In the genomic region with DNA sequence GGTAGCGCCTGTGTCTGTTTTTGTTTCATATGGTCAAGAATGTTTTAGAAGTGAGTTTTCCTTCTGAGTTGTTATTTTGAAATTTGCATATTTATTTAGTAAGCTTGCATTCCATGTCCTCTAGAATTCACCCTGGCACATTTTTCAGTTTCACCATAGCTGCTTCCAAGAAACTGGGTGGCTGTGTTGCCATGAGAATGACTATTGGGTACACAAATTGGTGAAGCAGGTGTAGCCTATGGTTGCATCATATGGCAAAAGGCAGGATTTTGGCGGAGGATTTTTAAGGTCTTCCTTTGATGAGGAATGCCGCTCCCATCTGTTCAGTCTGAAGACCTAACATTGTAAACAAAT, we compare ENCODE assay signal across 8 cellular contexts. TPM values are rescaled to one million over a fixed set of nuclear protein-coding genes. Genes with fewer than 3 reads are reported as not detected.
DNase-seq lines count a peak whose midpoint lies in the region; ATAC-seq and TF ChIP-seq lines count a peak whose summit lies in the region.

No MANE protein-coding gene starts in this region.

- H3K27ac ChIP-seq in HL-60 (replicated peaks) (peak overlapping the region; percentile 92), foreskin keratinocyte (peak overlapping the region; percentile 91), smooth muscle cell (ENCODE audit: low read depth) (peak overlapping the region; percentile 84)

- peaks cover 16% of the 10 kb centered on the region for H3F3A ChIP-seq in smooth muscle cell (ENCODE audit: low read depth)

- no peaks in the 10 kb centered on the region for H3K27me3 ChIP-seq in HL-60 (ENCODE audit: insufficient read depth, poor library complexity, severe bottlenecking)
- no peaks in the 10 kb centered on the region for H3K27me3 ChIP-seq in foreskin keratinocyte
- H3K27me3 ChIP-seq in smooth muscle cell (ENCODE audit: low read depth): no peaks in the 10 kb centered on the region

- peaks cover 61% of the 10 kb centered on the region for H4K20me1 ChIP-seq in smooth muscle cell (ENCODE audit: low read depth)

- peak overlapping the region; percentile 97 for H3K9ac ChIP-seq in smooth muscle cell (ENCODE audit: low read depth)

- CTCF ChIA-PET in WTC11 (lab: Charles Lee): interaction anchor here (1.2 kb wide), 1 partner anchor 31 kb away, joined by 3 read pairs; no protein-coding TSS in a partner anchor

- H3K36me3 Mint-ChIP-seq in WTC11: peaks cover 29% of the 10 kb centered on the region

- WGBS in smooth muscle cell (ENCODE audit: low lambda C conversion rate): 32% methylated on average over 3 of the region's 3 CpGs

- peaks cover 26% of the 10 kb centered on the region for H3K36me3 ChIP-seq in smooth muscle cell (ENCODE audit: low read depth)

- H2AFZ ChIP-seq in smooth muscle cell (ENCODE audit: low read depth): no peak overlapping the region

- DNase-seq in HL-60 (ENCODE audit: low read depth in 1 of 2, low spot score in 1 of 2) (no peak), WTC11 (ENCODE audit: low spot score) (no peak), foreskin keratinocyte (no peak), smooth muscle cell (lab: John Stamatoyannopoulos, UW; ENCODE audit: unreplicated experiment) (no peak), Ammon's horn (ENCODE audit: low spot score) (no peak), globus pallidus (ENCODE audit: low spot score) (no peak), Kasumi-1 (lab: John Stamatoyannopoulos, UW) (no peak)
- DNase-seq in stimulated activated CD4-positive, alpha-beta T cell treated with anti-CD3 and anti-CD28 coated beads, Interleukin-2, amount 100 ng/mL, for 48 hours: no peak

- H3K79me2 ChIP-seq in smooth muscle cell (ENCODE audit: low read depth): peaks cover 57% of the 10 kb centered on the region

- no peaks in the 10 kb centered on the region for H3K27me3 Mint-ChIP-seq in WTC11 (ENCODE audit: low read depth)

- no peak for ATAC-seq in WTC11
- no peak for ATAC-seq in foreskin keratinocyte

- H3K4me3 Mint-ChIP-seq in WTC11: peak overlapping the region; percentile 94

- no peak for TF ChIP-seq CTCF in HL-60 (IDR thresholded peaks at IDR 0.05; ENCODE audit: insufficient read depth, low read length)
- TF ChIP-seq CTCF in WTC11 (IDR thresholded peaks at IDR 0.05): no peak
- TF ChIP-seq CTCF in foreskin keratinocyte (conservative IDR thresholded peaks at IDR 0.05): no peak
- TF ChIP-seq CTCF in smooth muscle cell (IDR thresholded peaks at IDR 0.05; ENCODE audit: borderline replicate concordance, insufficient read depth, poor library complexity, severe bottlenecking): no peak

- no peaks in the 10 kb centered on the region; the same call in 1 of the 2 replicates for H3K9me3 Mint-ChIP-seq in WTC11

- H3K9me3 ChIP-seq in smooth muscle cell (replicated peaks; ENCODE audit: low read depth): no peaks in the 10 kb centered on the region

- peak overlapping the region; percentile 98 for H3K4me2 ChIP-seq in smooth muscle cell

- peak overlapping the region; percentile 100 for H3K4me3 ChIP-seq in HL-60 (replicated peaks; ENCODE audit: insufficient read depth, low read length)
- peak overlapping the region; percentile 97 for H3K4me3 ChIP-seq in smooth muscle cell

- H3K27ac Mint-ChIP-seq in WTC11: peak overlapping the region; percentile 95

- POLR2A ChIA-PET in WTC11 (lab: Charles Lee): interaction anchor here (1.6 kb wide), 1 partner anchor 14 kb away, joined by 4 read pairs; no protein-coding TSS in a partner anchor

- peaks cover 26% of the 10 kb centered on the region for H3K4me1 Mint-ChIP-seq in WTC11

- peaks cover 12% of the 10 kb centered on the region for H3K4me1 ChIP-seq in foreskin keratinocyte
- peaks cover 21% of the 10 kb centered on the region for H3K4me1 ChIP-seq in smooth muscle cell (ENCODE audit: low read depth)

TF ChIP-seq in WTC11, 78 proteins besides CTCF, POLR2A, EP300 and RAD21:
- TF ChIP-seq GABPB1 (CRISPR knock-in tag; IDR thresholded peaks at IDR 0.05) (peak; percentile 66), NFE2L1 (CRISPR knock-in tag; IDR thresholded peaks at IDR 0.05) (no peak), NR3C1 (CRISPR knock-in tag; conservative IDR thresholded peaks at IDR 0.05; ENCODE audit: low read depth) (no peak)
TF ChIP-seq in WTC11: peak in this region for 1.

RNA-seq across cellular contexts. Expression of a gene that starts 1.3 kb away (rescaled TPM):
- total RNA-seq in WTC11 (2021) (21.4 to 30.8 TPM (median 21.7 TPM) in 3 replicates), foreskin keratinocyte (124 and 170 TPM in 2 replicates), smooth muscle cell (278 and 291 TPM in 2 replicates)
- polyA plus RNA-seq in foreskin keratinocyte (108 and 144 TPM in 2 replicates), smooth muscle cell (222 and 253 TPM in 2 replicates)

RNA-seq across cellular contexts. Expression of a gene that starts 28.5 kb away (rescaled TPM):
- total RNA-seq in WTC11 (2021) (not detected in 3 replicates), foreskin keratinocyte (not detected in 2 replicates), smooth muscle cell (not detected in 2 replicates)
- polyA plus RNA-seq in foreskin keratinocyte (not detected in 2 replicates), smooth muscle cell (0.22 TPM in 1 of 2 replicates, not detected in the other)

RNA-seq across cellular contexts. Expression of a gene that starts 56.1 kb away (rescaled TPM):
- total RNA-seq in WTC11 (2021): 2.6 to 2.8 TPM (median 2.7 TPM) in 3 replicates
- total RNA-seq in foreskin keratinocyte: 8.4 and 10.3 TPM in 2 replicates
- polyA plus RNA-seq in foreskin keratinocyte: 5.2 and 5.8 TPM in 2 replicates
- total RNA-seq in smooth muscle cell: 3.5 and 21.4 TPM in 2 replicates
- polyA plus RNA-seq in smooth muscle cell: 4.2 and 5.8 TPM in 2 replicates
